Comparison of ENCODE assay signal across 1 cellular context in the genomic region with DNA sequence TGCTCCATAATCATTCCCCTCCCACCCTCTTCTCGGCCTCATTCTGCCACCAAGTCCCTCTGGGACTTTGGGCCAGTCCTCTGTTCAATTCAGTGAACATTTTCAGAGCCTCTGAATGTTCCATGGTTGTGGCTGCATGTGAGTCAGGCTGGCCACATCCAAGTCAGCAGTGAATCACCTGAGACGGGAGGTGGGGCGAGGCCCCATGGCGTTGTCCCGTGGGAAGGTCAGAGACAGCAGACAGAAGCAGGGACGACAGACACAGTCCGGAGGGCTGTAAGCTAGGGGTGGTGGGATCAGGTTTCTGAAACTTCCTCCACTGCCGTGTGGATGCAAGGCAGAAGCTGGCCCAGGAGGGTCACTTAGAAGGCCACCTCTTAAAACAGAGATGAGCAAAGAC.
TF ChIP-seq lines count a peak whose summit lies in the region.

No MANE protein-coding gene starts in this region.

TF ChIP-seq in HepG2, 621 proteins besides CTCF, POLR2A, EP300 and RAD21 (continued from another document):
- no peak for TF ChIP-seq ZGPAT (CRISPR knock-in tag; IDR thresholded peaks at IDR 0.05)
